8 cellular contexts compared by ENCODE assay signal in genomic region chr6:41638002-41638800, GRCh38. TPM values are rescaled to one million over a fixed set of nuclear protein-coding genes. Genes with fewer than 3 reads are reported as not detected.
DNase-seq lines count a peak whose midpoint lies in the region; ATAC-seq and TF ChIP-seq lines count a peak whose summit lies in the region.

TSS of gene MDFI (plus strand) at chr6:41638468. CDS start at chr6:41638750, 282 bp downstream.

- POLR2A ChIA-PET in CD8-positive, alpha-beta T cell (lab: Charles Lee): no interaction called here

- peaks cover 46% of the 10 kb centered on the region for H3K27me3 Mint-ChIP-seq in CD8-positive, alpha-beta T cell (ENCODE audit: low read depth)

- 2 to 8% methylated on average over 24 to 37 of the region's 75 CpGs for WGBS in esophagus squamous epithelium, 2 donors

- peak within 1 kb of the TSS; percentile 74 for H3K4me3 Mint-ChIP-seq in CD8-positive, alpha-beta T cell

- peaks cover 9% of the 10 kb centered on the region for H3K4me1 ChIP-seq in CD8-positive, alpha-beta T cell (ENCODE audit: insufficient read depth, low read length)
- peaks cover 28% of the 10 kb centered on the region for H3K4me1 ChIP-seq in RWPE2 (ENCODE audit: insufficient read depth, poor library complexity, severe bottlenecking)
- peaks cover 16 to 69% (median 18%) of the 10 kb centered on the region in 3 donors for H3K4me1 ChIP-seq in esophagus squamous epithelium

- peak within 1 kb of the TSS; percentile 27 for H3K4me3 ChIP-seq in CD8-positive, alpha-beta T cell (ENCODE audit: low read depth, low read length)
- H3K4me3 ChIP-seq in RWPE2 (ENCODE audit: severe bottlenecking) (peak within 1 kb of the TSS; percentile 84), esophagus squamous epithelium (peak within 1 kb of the TSS; percentile 54 to 77 (median 65))

- no peaks in the 10 kb centered on the region for H3K36me3 ChIP-seq in CD8-positive, alpha-beta T cell (ENCODE audit: insufficient read depth, low read length)
- H3K36me3 ChIP-seq in RWPE2 (ENCODE audit: low read depth): peaks cover 18% of the 10 kb centered on the region
- peaks cover 0 to 9% (median 0%) of the 10 kb centered on the region in 3 donors for H3K36me3 ChIP-seq in esophagus squamous epithelium

- no peak for ATAC-seq in CD8-positive, alpha-beta T cell
- ATAC-seq in RWPE2 (ENCODE audit: low read depth): no peak
- no peak for ATAC-seq in omental fat pad (ENCODE audit: low FRiP score)
- no peak for ATAC-seq in GM18520 (IDR thresholded peaks at IDR 0.05; ENCODE audit: unreplicated experiment)

- H3K9me3 Mint-ChIP-seq in CD8-positive, alpha-beta T cell: no peaks in the 10 kb centered on the region

- H3K27me3 ChIP-seq in CD8-positive, alpha-beta T cell (ENCODE audit: insufficient read depth, low read length): peaks cover 12% of the 10 kb centered on the region
- no peaks in the 10 kb centered on the region for H3K27me3 ChIP-seq in RWPE2 (ENCODE audit: insufficient read depth, poor library complexity, severe bottlenecking)
- H3K27me3 ChIP-seq in esophagus squamous epithelium: peaks cover 0 to 34% (median 0%) of the 10 kb centered on the region in 4 donors

- no peak for TF ChIP-seq CTCF in CD8-positive, alpha-beta T cell (IDR thresholded peaks at IDR 0.05)
- TF ChIP-seq CTCF in RWPE2 (IDR thresholded peaks at IDR 0.05; ENCODE audit: poor library complexity, severe bottlenecking): no peak
- no peak for TF ChIP-seq CTCF in esophagus squamous epithelium (IDR thresholded peaks at IDR 0.05)
- TF ChIP-seq CTCF in omental fat pad (IDR thresholded peaks at IDR 0.05): no peak

- no peak for TF ChIP-seq POLR2A in esophagus squamous epithelium (IDR thresholded peaks at IDR 0.05)

- CTCF ChIA-PET in CD8-positive, alpha-beta T cell (lab: Charles Lee): no interaction called here

- no peak for DNase-seq in CD8-positive, alpha-beta T cell
- no peak for DNase-seq in RWPE2 (ENCODE audit: low spot score)
- no peak for DNase-seq in esophagus squamous epithelium (lab: John Stamatoyannopoulos, UW)
- no peak for DNase-seq in omental fat pad (ENCODE audit: low spot score)
- no peak for DNase-seq in SHP77 (lab: John Stamatoyannopoulos, UW)
- DNase-seq in activated CD4-positive, alpha-beta T cell treated with anti-CD3 and anti-CD28 coated beads, Interleukin-2, amount 50 U/mL, for 48 hours: no peak
- no peak for DNase-seq in NCI-H446 (lab: John Stamatoyannopoulos, UW)

- no peaks in the 10 kb centered on the region for H3K9me3 ChIP-seq in CD8-positive, alpha-beta T cell (ENCODE audit: low read length)
- no peaks in the 10 kb centered on the region for H3K9me3 ChIP-seq in RWPE2 (ENCODE audit: severe bottlenecking)
- no peaks in the 10 kb centered on the region for H3K9me3 ChIP-seq in esophagus squamous epithelium

- no peak within 1 kb of the TSS for H3K27ac ChIP-seq in CD8-positive, alpha-beta T cell (ENCODE audit: low read depth, low read length)
- H3K27ac ChIP-seq in RWPE2 (ENCODE audit: poor library complexity, severe bottlenecking) (peak within 1 kb of the TSS; percentile 93), esophagus squamous epithelium (peak within 1 kb of the TSS; percentile 78 to 92 (median 84))

- peaks cover 9% of the 10 kb centered on the region for H3K4me1 Mint-ChIP-seq in CD8-positive, alpha-beta T cell (ENCODE audit: low read depth)

- H3K27ac Mint-ChIP-seq in CD8-positive, alpha-beta T cell: no peak within 1 kb of the TSS

- H3K36me3 Mint-ChIP-seq in CD8-positive, alpha-beta T cell: no peaks in the 10 kb centered on the region

- intact Hi-C loops in CD8-positive, alpha-beta T cell (cut with DNase I, micrococcal nuclease): no loop called here
- intact Hi-C loops in esophagus squamous epithelium (cut with DNase I): no loop called here

RNA-seq across cellular contexts. Expression of gene MDFI, which starts in this region (rescaled TPM):
- not detected for total RNA-seq in CD8-positive, alpha-beta T cell
- total RNA-seq in esophagus squamous epithelium (100 to 1,000 TPM in 1 of 4 donors, 10 to 100 TPM in 3; 50.5 to 105 (median 81.8) TPM), omental fat pad (100 to 1,000 TPM in 1 of 4 donors, 10 to 100 TPM in 3; 24.3 to 120 (median 45.3) TPM)

Comparison
In these comparisons a context has a peak if more than half of its experiments do, and no peak if none do; other contexts are left out.
1. RNA of gene MDFI (total RNA-seq): 50.5 to 105 TPM in esophagus squamous epithelium and 24.3 to 120 TPM in omental fat pad; not detected in CD8-positive, alpha-beta T cell; every median in the first group is over 10 times any median in the second.
2. H3K4me3 ChIP-seq: peak in every context shown above with its lines; median percentile 84 in RWPE2; 65 in esophagus squamous epithelium; 27 in CD8-positive, alpha-beta T cell.